ENCODE assay signal across 8 cellular contexts in the genomic region with DNA sequence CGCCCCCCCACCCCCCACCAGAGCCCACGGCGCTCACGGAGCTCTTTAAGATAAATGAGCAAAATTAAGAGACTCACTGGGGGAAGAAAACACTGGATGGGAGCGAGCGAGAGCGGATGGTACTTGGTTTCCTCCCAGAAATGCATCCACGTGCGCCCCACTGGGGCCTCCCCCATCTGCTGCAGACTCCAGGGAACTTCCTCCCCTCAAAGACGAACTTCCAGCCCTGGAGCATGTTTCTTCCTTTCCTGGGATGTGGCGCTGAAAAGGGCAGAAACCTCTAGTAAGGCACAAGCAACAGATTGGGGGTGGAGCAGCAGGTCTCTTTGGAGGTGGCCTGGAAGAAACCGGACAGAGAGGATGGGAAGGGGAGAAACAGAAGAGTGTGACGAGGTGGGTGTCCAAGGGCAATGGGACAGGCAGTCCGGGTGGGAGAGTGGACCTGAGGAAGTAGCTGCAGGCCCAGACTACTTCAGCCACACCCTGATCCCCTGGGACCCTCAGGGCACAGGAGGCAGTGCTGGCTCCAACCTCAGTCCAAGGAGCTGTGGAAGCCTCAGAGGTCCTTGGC. TPM values are rescaled to one million over a fixed set of nuclear protein-coding genes. Genes with fewer than 3 reads are reported as not detected.
DNase-seq lines count a peak whose midpoint lies in the region; ATAC-seq and TF ChIP-seq lines count a peak whose summit lies in the region.
"Not testable (repeated sequence)": the region's sequence is repeated elsewhere in the genome, so short reads cannot be mapped to it uniquely, and the experiment has no call there.

No MANE protein-coding gene starts in this region.

- intact Hi-C loops in CD4-positive, alpha-beta T cell (cut with DNase I, micrococcal nuclease); stomach (cut with DNase I; ENCODE audit: low total_unique reads): not testable (repeated sequence)

- not testable (repeated sequence) for H3K27me3 ChIP-seq in CD4-positive, alpha-beta T cell (ENCODE audit: control insufficient read depth, insufficient read depth, low read length); stomach
- H3K27me3 ChIP-seq in HUES64 (ENCODE audit: insufficient read depth, low read length): peaks cover 14% of the 10 kb centered on the region

- TF ChIP-seq EP300 in stomach (IDR thresholded peaks at IDR 0.05): not testable (repeated sequence)

- 6% methylated on average over 8 of the region's 14 CpGs for WGBS in HUES64
- 6 to 11% (median 7%) methylated on average over 14 of the region's 14 CpGs for WGBS in stomach, 5 donors

- not testable (repeated sequence) for H3K9me3 Mint-ChIP-seq in CD4-positive, alpha-beta T cell; activated naive CD8-positive, alpha-beta T cell treated with anti-CD3 and anti-CD28 coated beads for 36 hours; nephron

- H3K4me3 Mint-ChIP-seq in CD4-positive, alpha-beta T cell: peak overlapping the region; percentile 59
- peak overlapping the region; percentile 63 for H3K4me3 Mint-ChIP-seq in activated naive CD8-positive, alpha-beta T cell treated with anti-CD3 and anti-CD28 coated beads for 36 hours
- H3K4me3 Mint-ChIP-seq in nephron: peak overlapping the region; percentile 77 to 79 (median 78)

- not testable (repeated sequence) for DNase-seq in CD4-positive, alpha-beta T cell; activated naive CD8-positive, alpha-beta T cell treated with anti-CD3 and anti-CD28 coated beads for 36 hours; epithelial cell of esophagus (ENCODE audit: low read depth); stomach
- peak; percentile 28 for DNase-seq in SK-N-DZ (ENCODE audit: low spot score)

- not testable (repeated sequence) for H3K4me1 ChIP-seq in HUES64 (ENCODE audit: insufficient read depth, low read length)
- H3K4me1 ChIP-seq in stomach: peaks cover 0 to 19% (median 14%) of the 10 kb centered on the region in 4 donors

- peak overlapping the region; percentile 58 for H3K9ac ChIP-seq in HUES64 (ENCODE audit: low read depth, low read length)

- CTCF ChIA-PET in CD4-positive, alpha-beta T cell (lab: Charles Lee): not testable (repeated sequence)

- H3K9me3 ChIP-seq in CD4-positive, alpha-beta T cell (ENCODE audit: control insufficient read depth, low read length); HUES64 (ENCODE audit: insufficient read depth, low read depth, low read length); iPS-18c (ENCODE audit: control insufficient read depth, insufficient read depth, low read length); stomach: not testable (repeated sequence)

- H3K27ac ChIP-seq in CD4-positive, alpha-beta T cell (ENCODE audit: low read depth, low read length); HUES64 (ENCODE audit: low read depth, low read length): not testable (repeated sequence)
- H3K27ac ChIP-seq in stomach: peak overlapping the region; percentile 25 to 75 (median 64)

- TF ChIP-seq CTCF in CD4-positive, alpha-beta T cell (IDR thresholded peaks at IDR 0.05); epithelial cell of esophagus (IDR thresholded peaks at IDR 0.05; ENCODE audit: insufficient read depth, low read depth, low read length, missing control alignments); nephron (IDR thresholded peaks at IDR 0.05; ENCODE audit: unreplicated experiment in 3 of 3); stomach (IDR thresholded peaks at IDR 0.05): not testable (repeated sequence)

- H3K36me3 Mint-ChIP-seq in CD4-positive, alpha-beta T cell (ENCODE audit: low read depth); activated naive CD8-positive, alpha-beta T cell treated with anti-CD3 and anti-CD28 coated beads for 36 hours; nephron (ENCODE audit: low read depth): not testable (repeated sequence)

- peak overlapping the region; percentile 64 for H3K4me3 ChIP-seq in HUES64 (ENCODE audit: low read length)
- peak overlapping the region; percentile 62 for H3K4me3 ChIP-seq in epithelial cell of esophagus (ENCODE audit: low read length)
- H3K4me3 ChIP-seq in iPS-18c (ENCODE audit: insufficient read depth, low read depth, low read length): peak overlapping the region; percentile 52; the same call in 1 of the 2 replicates
- peak overlapping the region; percentile 48 to 52 (median 50) for H3K4me3 ChIP-seq in stomach

- not testable (repeated sequence) for H3K36me3 ChIP-seq in HUES64 (ENCODE audit: insufficient read depth, low read length); stomach

- not testable (repeated sequence) for TF ChIP-seq POLR2A in stomach (IDR thresholded peaks at IDR 0.05)

- H3K27ac Mint-ChIP-seq in CD4-positive, alpha-beta T cell; activated naive CD8-positive, alpha-beta T cell treated with anti-CD3 and anti-CD28 coated beads for 36 hours: not testable (repeated sequence)
- peak overlapping the region; percentile 84 to 97 (median 84) for H3K27ac Mint-ChIP-seq in nephron

- H3K27me3 Mint-ChIP-seq in CD4-positive, alpha-beta T cell: not testable (repeated sequence)
- peaks cover 17% of the 10 kb centered on the region for H3K27me3 Mint-ChIP-seq in activated naive CD8-positive, alpha-beta T cell treated with anti-CD3 and anti-CD28 coated beads for 36 hours
- H3K27me3 Mint-ChIP-seq in nephron (ENCODE audit: low read depth): peaks cover 44% of the 10 kb centered on the region

- ATAC-seq in CD4-positive, alpha-beta T cell (ENCODE audit: poor library complexity): peak; percentile 50

- not testable (repeated sequence) for H3K4me1 Mint-ChIP-seq in CD4-positive, alpha-beta T cell (ENCODE audit: low read depth)
- peaks cover 14% of the 10 kb centered on the region for H3K4me1 Mint-ChIP-seq in activated naive CD8-positive, alpha-beta T cell treated with anti-CD3 and anti-CD28 coated beads for 36 hours
- H3K4me1 Mint-ChIP-seq in nephron: peaks cover 25% of the 10 kb centered on the region

- POLR2A ChIA-PET in CD4-positive, alpha-beta T cell (lab: Charles Lee): not testable (repeated sequence)

RNA-seq across cellular contexts. Expression of a gene that starts 46.5 kb away (rescaled TPM):
- total RNA-seq in CD4-positive, alpha-beta T cell: under 1 TPM; 0.36 to 0.52 TPM
- 15.1 TPM for polyA plus RNA-seq in HUES64 (2013, experiment 1 of 2)
- 29.2 TPM for polyA plus RNA-seq in HUES64 (2013, experiment 2 of 2)
- not detected in 2 replicates for polyA plus RNA-seq in SK-N-DZ (2014; cell fraction: cytosol; rRNA removed)
- polyA plus RNA-seq in SK-N-DZ (2014; cell fraction: nucleus; rRNA removed): not detected in 2 replicates
- 1 to 10 TPM; 2.0 to 2.3 TPM for total RNA-seq in activated naive CD8-positive, alpha-beta T cell treated with anti-CD3 and anti-CD28 coated beads for 36 hours
- 1 to 10 TPM in 2 of 5 donors, not detected in 3; 4.0 to 6.5 TPM for total RNA-seq in stomach
- polyA plus RNA-seq in stomach: 1 to 10 TPM in 1 of 3 donors, under 1 TPM in 2; 0.28 to 1.1 (median 0.50) TPM
